In the genomic region with DNA sequence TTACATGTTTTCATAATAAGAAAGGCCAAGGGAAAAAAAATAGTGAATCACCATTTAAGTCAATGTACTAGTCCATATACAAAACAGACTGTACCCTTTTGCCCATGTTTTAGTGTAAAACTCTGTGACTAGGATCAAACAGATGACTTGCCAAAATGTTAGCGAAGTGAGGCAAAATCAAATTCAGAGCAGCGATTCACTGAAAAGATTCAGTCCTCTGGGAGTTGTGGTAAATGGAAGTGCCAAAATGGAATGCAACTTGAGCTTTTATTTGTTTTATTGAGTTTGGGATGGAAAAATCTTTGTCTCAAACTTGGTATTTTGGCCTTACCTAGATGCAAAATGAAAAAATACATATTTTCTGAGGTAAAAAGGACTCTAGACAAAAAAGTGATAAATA, we compare ENCODE assay signal across 21 cellular contexts. TPM values are rescaled to one million over a fixed set of nuclear protein-coding genes. Genes with fewer than 3 reads are reported as not detected.
A peak's percentile ranks its signal among the peaks of the same experiment; 100 is the strongest.
DNase-seq lines count a peak whose midpoint lies in the region; ATAC-seq and TF ChIP-seq lines count a peak whose summit lies in the region.
"Had no signal": no experiment of that assay in that cellular context is flagged by ENCODE, and none has a peak within 500 bp of the region (broad histone marks: within the 10 kb centered on the region; RNA-seq: fewer than 3 reads in every experiment).

No MANE protein-coding gene starts in this region.

- CTCF ChIA-PET in naive thymus-derived CD4-positive, alpha-beta T cell (lab: Charles Lee) = interaction anchor here (0.7 to 1.1 kb wide), 2 partner anchors 8 to 24 kb away, joined by 3 to 4 read pairs; no protein-coding TSS in a partner anchor
- CTCF ChIA-PET in activated CD4-positive, alpha-beta memory T cell treated with anti-CD3 and anti-CD28 coated beads for 36 hours (lab: Charles Lee) = interaction anchor here (0.9 to 1.9 kb wide), 3 partner anchors 17 to 24 kb away, joined by 3 to 9 read pairs (median 4); no protein-coding TSS in a partner anchor

- H3K4me1 Mint-ChIP-seq in naive thymus-derived CD4-positive, alpha-beta T cell = peaks cover 13 to 60% (median 52%) of the 10 kb centered on the region in 7 donors
- peaks cover 49% of the 10 kb centered on the region for H3K4me1 Mint-ChIP-seq in activated CD4-positive, alpha-beta memory T cell treated with anti-CD3 and anti-CD28 coated beads for 36 hours (ENCODE audit: low read depth)

- H3K79me2 ChIP-seq in Loucy (ENCODE audit: insufficient read depth, low read length) = peaks cover 23% of the 10 kb centered on the region
- H3K79me2 ChIP-seq: parathyroid adenoma had no signal

- H3K4me3 Mint-ChIP-seq in naive thymus-derived CD4-positive, alpha-beta T cell = peak overlapping the region in 8 of 10 donors; percentile 8 to 95 (median 78)
- no peak overlapping the region for H3K4me3 Mint-ChIP-seq in activated CD4-positive, alpha-beta memory T cell treated with anti-CD3 and anti-CD28 coated beads for 36 hours

- DNase-seq in dedifferentiated amniotic fluid mesenchymal stem cell (ENCODE audit: extremely low spot score) (peak; percentile 22), GM10266 (ENCODE audit: extremely low spot score) (no peak), NCI-H82 treated with DMSO at 0.1 percent for 48 hours (lab: John Stamatoyannopoulos, UW; ENCODE audit: unreplicated experiment) (no peak)
- no peak for DNase-seq in naive thymus-derived CD4-positive, alpha-beta T cell
- no peak for DNase-seq in activated CD4-positive, alpha-beta memory T cell treated with anti-CD3 and anti-CD28 coated beads for 36 hours
- DNase-seq: activated CD4-positive, alpha-beta T cell treated with anti-CD3 and anti-CD28 coated beads, Interleukin-2, amount 50 U/mL, for 4 hours; activated T-cell treated with anti-CD3 and anti-CD28 coated beads, Interleukin-2, amount 50 U/mL, for 48 hours; AML-193; DMS153; left ventricle myocardium inferior; MG63; NCI-H1694 treated with DMSO at 0.1 percent for 48 hours; NCI-H226 had no signal

- H3K4me3 ChIP-seq in BLaER1 (no peak overlapping the region), Loucy (ENCODE audit: low read length, poor library complexity, severe bottlenecking) (no peak overlapping the region)
- no peak overlapping the region for H3K4me3 ChIP-seq in naive thymus-derived CD4-positive, alpha-beta T cell (ENCODE audit: low read length)
- H3K4me3 ChIP-seq: MG63, suprapubic skin had no signal

- H3K27ac ChIP-seq in BLaER1 = no peak overlapping the region
- no peak overlapping the region for H3K27ac ChIP-seq in naive thymus-derived CD4-positive, alpha-beta T cell (ENCODE audit: low read depth, low read length)
- H3K27ac ChIP-seq: left ventricle myocardium inferior, parathyroid adenoma, RWPE1, suprapubic skin had no signal

- intact Hi-C loops in naive thymus-derived CD4-positive, alpha-beta T cell (cut with micrococcal nuclease) = no loop called here
- intact Hi-C loops in activated CD4-positive, alpha-beta memory T cell treated with anti-CD3 and anti-CD28 coated beads for 36 hours (cut with micrococcal nuclease) = no loop called here

- no peak for TF ChIP-seq CTCF in Loucy (conservative IDR thresholded peaks at IDR 0.05; ENCODE audit: low read length)
- no peak for TF ChIP-seq CTCF in GM10266 (IDR thresholded peaks at IDR 0.05; ENCODE audit: control insufficient read depth, insufficient read depth, low read depth, missing control alignments)

- ATAC-seq in naive thymus-derived CD4-positive, alpha-beta T cell = no peak
- no peak for ATAC-seq in GM19035 (IDR thresholded peaks at IDR 0.05; ENCODE audit: unreplicated experiment)

- no peak overlapping the region for H2AFZ ChIP-seq in Loucy (ENCODE audit: low read length)
- H2AFZ ChIP-seq: parathyroid adenoma had no signal

- no peaks in the 10 kb centered on the region for H3K9me3 Mint-ChIP-seq in naive thymus-derived CD4-positive, alpha-beta T cell
- H3K9me3 Mint-ChIP-seq in activated CD4-positive, alpha-beta memory T cell treated with anti-CD3 and anti-CD28 coated beads for 36 hours = no peaks in the 10 kb centered on the region

- no peaks in the 10 kb centered on the region for H3K9me2 ChIP-seq in Loucy (replicated peaks; ENCODE audit: low read depth, low read length)

- H3F3A ChIP-seq in Loucy (ENCODE audit: low read depth) = no peaks in the 10 kb centered on the region

- no peaks in the 10 kb centered on the region for H3K27me3 Mint-ChIP-seq in naive thymus-derived CD4-positive, alpha-beta T cell
- H3K27me3 Mint-ChIP-seq in activated CD4-positive, alpha-beta memory T cell treated with anti-CD3 and anti-CD28 coated beads for 36 hours = no peaks in the 10 kb centered on the region

- peak overlapping the region; percentile 79 for H3K4me2 ChIP-seq in BLaER1
- peak overlapping the region; percentile 63 for H3K4me2 ChIP-seq in Loucy (ENCODE audit: low read depth, low read length, poor library complexity, severe bottlenecking)

- H3K9ac ChIP-seq in BLaER1 = no peak overlapping the region
- H3K9ac ChIP-seq in Loucy (ENCODE audit: low read depth, low read length, poor library complexity, severe bottlenecking) = peak overlapping the region; percentile 8
- H3K9ac ChIP-seq: parathyroid adenoma had no signal

- H3K36me3 Mint-ChIP-seq in naive thymus-derived CD4-positive, alpha-beta T cell = peaks cover 13 to 43% (median 32%) of the 10 kb centered on the region in 5 donors
- peaks cover 35% of the 10 kb centered on the region for H3K36me3 Mint-ChIP-seq in activated CD4-positive, alpha-beta memory T cell treated with anti-CD3 and anti-CD28 coated beads for 36 hours

- POLR2A ChIA-PET in naive thymus-derived CD4-positive, alpha-beta T cell (lab: Charles Lee) = interaction anchor here (0.6 to 2.5 kb wide), 2 partner anchors 9 to 800 kb away, joined by 3 to 14 read pairs; partner anchors contain the start of gene CDADC1
- POLR2A ChIA-PET in activated CD4-positive, alpha-beta memory T cell treated with anti-CD3 and anti-CD28 coated beads for 36 hours (lab: Charles Lee) = interaction anchor here (0.8 kb wide), 1 partner anchor 14 kb away, joined by 3 read pairs; no protein-coding TSS in a partner anchor

- H4K20me1 ChIP-seq in BLaER1 (no peaks in the 10 kb centered on the region), Loucy (ENCODE audit: insufficient read depth, low read length, poor library complexity, severe bottlenecking) (no peaks in the 10 kb centered on the region)

- no peaks in the 10 kb centered on the region for H3K27me3 ChIP-seq in BLaER1
- no peaks in the 10 kb centered on the region for H3K27me3 ChIP-seq in Loucy (ENCODE audit: insufficient read depth, low read length, poor library complexity, severe bottlenecking)
- no peaks in the 10 kb centered on the region for H3K27me3 ChIP-seq in naive thymus-derived CD4-positive, alpha-beta T cell (ENCODE audit: control insufficient read depth in 2 of 2, insufficient read depth in 2 of 2, low read length in 2 of 2)
- H3K27me3 ChIP-seq: MG63, suprapubic skin had no signal

- H3K9me3 ChIP-seq in BLaER1 (no peaks in the 10 kb centered on the region), Loucy (ENCODE audit: insufficient read depth, low read depth, low read length) (no peaks in the 10 kb centered on the region)
- no peaks in the 10 kb centered on the region for H3K9me3 ChIP-seq in naive thymus-derived CD4-positive, alpha-beta T cell (ENCODE audit: control insufficient read depth in 2 of 3, low read length in 3 of 3)
- H3K9me3 ChIP-seq: left ventricle myocardium inferior, MG63, suprapubic skin had no signal

- H3K27ac Mint-ChIP-seq in naive thymus-derived CD4-positive, alpha-beta T cell = peak overlapping the region in 6 of 9 donors; percentile 45 to 95 (median 77)
- no peak overlapping the region for H3K27ac Mint-ChIP-seq in activated CD4-positive, alpha-beta memory T cell treated with anti-CD3 and anti-CD28 coated beads for 36 hours

- H3K36me3 ChIP-seq in BLaER1 (peaks cover 56% of the 10 kb centered on the region), Loucy (ENCODE audit: insufficient read depth, low read length) (peaks cover 54% of the 10 kb centered on the region)
- peaks cover 0 to 24% (median 4%) of the 10 kb centered on the region in 3 experiments for H3K36me3 ChIP-seq in naive thymus-derived CD4-positive, alpha-beta T cell (ENCODE audit: control insufficient read depth in 2 of 3, insufficient read depth in 3 of 3, low read length in 3 of 3)

- H3K4me1 ChIP-seq in BLaER1 (peaks cover 35% of the 10 kb centered on the region), Loucy (ENCODE audit: insufficient read depth, low read length, poor library complexity, severe bottlenecking) (peaks cover 55% of the 10 kb centered on the region)
- peaks cover 10 to 20% of the 10 kb centered on the region in 2 donors for H3K4me1 ChIP-seq in naive thymus-derived CD4-positive, alpha-beta T cell (ENCODE audit: control insufficient read depth in 2 of 2, insufficient read depth in 2 of 2, low read length in 2 of 2)
- H3K4me1 ChIP-seq: left ventricle myocardium inferior, suprapubic skin had no signal

RNA-seq across cellular contexts. Expression of gene CDADC1, which starts 9.1 kb away (rescaled TPM):
- 10 to 100 TPM; 10.7 to 21.3 (median 14.5) TPM for total RNA-seq in naive thymus-derived CD4-positive, alpha-beta T cell
- polyA plus RNA-seq in naive thymus-derived CD4-positive, alpha-beta T cell = 10 to 100 TPM in 1 of 2 donors, 1 to 10 TPM in 1; 9.2 to 12.8 TPM
- total RNA-seq in activated CD4-positive, alpha-beta memory T cell treated with anti-CD3 and anti-CD28 coated beads for 36 hours = 10 to 100 TPM in 1 of 2 experiments, 1 to 10 TPM in 1; 9.0 to 11.1 TPM

RNA-seq across cellular contexts. Expression of gene MLNR, which starts 36.7 kb away (rescaled TPM):
- total RNA-seq in naive thymus-derived CD4-positive, alpha-beta T cell = not detected
- polyA plus RNA-seq in naive thymus-derived CD4-positive, alpha-beta T cell = not detected
- not detected for total RNA-seq in activated CD4-positive, alpha-beta memory T cell treated with anti-CD3 and anti-CD28 coated beads for 36 hours
- total RNA-seq: frontal cortex, HT1080, left ventricle myocardium inferior, suprapubic skin had no signal
